ENCODE assay signal across 27 cellular contexts in the genomic region with DNA sequence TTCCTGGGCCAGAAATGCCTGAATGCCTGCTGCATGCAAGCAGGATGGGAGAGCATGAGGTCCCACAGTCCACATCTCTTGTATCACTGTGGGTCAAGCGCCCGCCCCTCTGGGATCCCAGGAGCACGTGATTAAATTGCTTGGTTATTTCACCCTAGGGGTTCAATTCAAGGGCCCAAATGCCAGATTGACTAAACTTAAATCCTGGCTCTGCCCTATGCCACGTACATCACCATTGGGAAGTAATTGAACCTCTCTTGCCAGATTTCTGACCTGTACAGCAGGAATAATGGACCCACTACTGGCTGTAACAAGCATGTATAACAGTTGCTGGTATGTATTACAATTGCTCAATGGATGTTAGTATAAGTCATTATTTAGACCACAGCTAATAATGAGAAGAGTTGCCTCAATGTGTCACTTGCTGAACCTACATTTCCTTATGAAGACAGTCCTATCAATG. TPM values are rescaled to one million over a fixed set of nuclear protein-coding genes. Genes with fewer than 3 reads are reported as not detected.
DNase-seq lines count a peak whose midpoint lies in the region; ATAC-seq and TF ChIP-seq lines count a peak whose summit lies in the region.
"Had no signal": no experiment of that assay in that cellular context is flagged by ENCODE, and none has a peak within 500 bp of the region (broad histone marks: within the 10 kb centered on the region; RNA-seq: fewer than 3 reads in every experiment).

No MANE protein-coding gene starts in this region.

- H3K27ac ChIP-seq in heart right ventricle, result peak overlapping the region in 7 of 10 donors; percentile 49 to 93 (median 80)
- H3K27ac ChIP-seq: neutrophil, SJCRH30 had no signal

- H3K9me3 Mint-ChIP-seq in chondrocyte (ENCODE audit: low read depth), result no peaks in the 10 kb centered on the region
- no peaks in the 10 kb centered on the region for H3K9me3 Mint-ChIP-seq in glutamatergic neuron (ENCODE audit: unreplicated experiment)
- H3K9me3 Mint-ChIP-seq: activated naive CD4-positive, alpha-beta T cell treated with anti-CD3 and anti-CD28 coated beads, Interleukin-2, amount 50 U/mL, for 24 hours; activated T-cell treated with anti-CD3 and anti-CD28 coated beads, Interleukin-2, amount 50 U/mL, for 72 hours; CD8-positive, alpha-beta T cell; effector memory CD8-positive, alpha-beta T cell; stimulated activated naive CD8-positive, alpha-beta T cell treated with anti-CD3 and anti-CD28 coated beads, Interleukin-15, amount 100 ng/mL, for 72 hours; T-cell had no signal

- peaks cover 29 to 100% (median 81%) of the 10 kb centered on the region in 9 donors for H3K4me1 ChIP-seq in heart right ventricle
- H3K4me1 ChIP-seq: SJCRH30 had no signal

- DNase-seq in NCI-H69 (lab: John Stamatoyannopoulos, UW) (peak; percentile 4), chondrocyte (ENCODE audit: low spot score) (peak; percentile 42), heart right ventricle (no peak), sciatic nerve (ENCODE audit: low spot score) (peak; percentile 51), glutamatergic neuron (no peak), left colon (no peak)
- DNase-seq in NK-92 treated with Interleukin-12 subunit alpha and Interleukin-12 subunit beta, amount 100 ng/mL, for 24 hours (lab: John Stamatoyannopoulos, UW), result no peak
- DNase-seq: activated CD4-positive, alpha-beta T cell treated with anti-CD3 and anti-CD28 coated beads for 36 hours; activated T-cell treated with anti-CD3 and anti-CD28 coated beads, Interleukin-2, amount 50 U/mL, for 72 hours; CD8-positive, alpha-beta T cell; effector memory CD8-positive, alpha-beta T cell; hippocampal formation; KG1; MV-4-11; NCI-H1694 treated with DMSO at 0.1 percent for 48 hours; NCI-H2227 treated with DMSO at 0.1 percent for 48 hours; NCI-H748 treated with DMSO at 0.1 percent for 48 hours; SJCRH30; stimulated activated CD4-positive, alpha-beta T cell treated with anti-CD3 and anti-CD28 coated beads, Interleukin-12 subunit alpha, Interleukin-12 subunit beta, amount 100 ng/mL, for 4 hours; stimulated activated CD4-positive, alpha-beta T cell treated with anti-CD3 and anti-CD28 coated beads, Interleukin-4, amount 100 ng/mL, for 4 hours; stimulated activated naive CD8-positive, alpha-beta T cell treated with anti-CD3 and anti-CD28 coated beads, Interleukin-15, amount 100 ng/mL, for 72 hours; T-cell had no signal

- H3K4me1 Mint-ChIP-seq in chondrocyte (ENCODE audit: low read depth) (peaks cover 81% of the 10 kb centered on the region), glutamatergic neuron (ENCODE audit: low read depth, unreplicated experiment) (peaks cover 5% of the 10 kb centered on the region)
- H3K4me1 Mint-ChIP-seq: stimulated activated naive CD8-positive, alpha-beta T cell treated with anti-CD3 and anti-CD28 coated beads, Interleukin-15, amount 100 ng/mL, for 72 hours had no signal

- H3K9me3 ChIP-seq in heart right ventricle, result no peaks in the 10 kb centered on the region
- H3K9me3 ChIP-seq: neutrophil, SJCRH30, tibial nerve had no signal

- peak in 2 of 8 donors; percentile 1 to 10 for ATAC-seq in heart right ventricle
- no peak for ATAC-seq in sciatic nerve
- ATAC-seq in left colon, result no peak
- no peak for ATAC-seq in HG03039 (IDR thresholded peaks at IDR 0.05; ENCODE audit: unreplicated experiment)
- ATAC-seq: activated CD4-positive, alpha-beta T cell treated with anti-CD3 and anti-CD28 coated beads for 36 hours; activated T-cell treated with anti-CD3 and anti-CD28 coated beads, Interleukin-2, amount 50 U/mL, for 72 hours; CD8-positive, alpha-beta T cell; effector memory CD8-positive, alpha-beta T cell; stimulated activated naive CD8-positive, alpha-beta T cell treated with anti-CD3 and anti-CD28 coated beads, Interleukin-15, amount 100 ng/mL, for 72 hours; T-cell had no signal

- H3K27me3 Mint-ChIP-seq in chondrocyte (ENCODE audit: low read depth) (no peaks in the 10 kb centered on the region), glutamatergic neuron (ENCODE audit: unreplicated experiment) (peaks cover 2% of the 10 kb centered on the region)
- H3K27me3 Mint-ChIP-seq: activated CD4-positive, alpha-beta T cell treated with anti-CD3 and anti-CD28 coated beads for 36 hours; activated naive CD4-positive, alpha-beta T cell treated with anti-CD3 and anti-CD28 coated beads, Interleukin-2, amount 50 U/mL, for 24 hours; stimulated activated naive CD8-positive, alpha-beta T cell treated with anti-CD3 and anti-CD28 coated beads, Interleukin-15, amount 100 ng/mL, for 72 hours; T-cell had no signal

- H3K27ac Mint-ChIP-seq in chondrocyte (ENCODE audit: unreplicated experiment) (no peak overlapping the region), glutamatergic neuron (ENCODE audit: unreplicated experiment) (no peak overlapping the region)
- H3K27ac Mint-ChIP-seq: activated CD4-positive, alpha-beta T cell treated with anti-CD3 and anti-CD28 coated beads for 36 hours; activated naive CD4-positive, alpha-beta T cell treated with anti-CD3 and anti-CD28 coated beads, Interleukin-2, amount 50 U/mL, for 24 hours; activated T-cell treated with anti-CD3 and anti-CD28 coated beads, Interleukin-2, amount 50 U/mL, for 72 hours; CD8-positive, alpha-beta T cell; stimulated activated naive CD8-positive, alpha-beta T cell treated with anti-CD3 and anti-CD28 coated beads, Interleukin-15, amount 100 ng/mL, for 72 hours; T-cell had no signal

- TF ChIP-seq CTCF in chondrocyte (IDR thresholded peaks at IDR 0.05) (no peak), heart right ventricle (IDR thresholded peaks at IDR 0.05) (no peak), glutamatergic neuron (IDR thresholded peaks at IDR 0.05; ENCODE audit: partially characterized antibody, unreplicated experiment) (no peak)

- 43 to 69% methylated on average over 4 of the region's 4 CpGs for WGBS in heart right ventricle, 2 donors

- H3K4me3 ChIP-seq in heart right ventricle, result no peak overlapping the region
- H3K4me3 ChIP-seq: SJCRH30, tibial nerve had no signal

- no peaks in the 10 kb centered on the region for H3K27me3 ChIP-seq in heart right ventricle
- H3K27me3 ChIP-seq: SJCRH30, tibial nerve had no signal

- peaks cover 0 to 63% (median 6%) of the 10 kb centered on the region in 9 donors for H3K36me3 ChIP-seq in heart right ventricle
- H3K36me3 ChIP-seq: neutrophil, tibial nerve had no signal

- intact Hi-C loops in heart right ventricle (cut with DNase I), result loop anchor here in 1 of 10 donors (10.0 kb wide), 1 partner anchor 56 kb away; no protein-coding TSS in a partner anchor
- intact Hi-C loops in sciatic nerve (cut with DNase I), result no loop called here
- intact Hi-C loops in left colon (cut with DNase I, micrococcal nuclease), result no loop called here

- no peak overlapping the region for H3K4me3 Mint-ChIP-seq in chondrocyte (ENCODE audit: unreplicated experiment)
- H3K4me3 Mint-ChIP-seq in glutamatergic neuron (ENCODE audit: unreplicated experiment), result no peak overlapping the region
- H3K4me3 Mint-ChIP-seq: activated CD4-positive, alpha-beta T cell treated with anti-CD3 and anti-CD28 coated beads for 36 hours; activated naive CD4-positive, alpha-beta T cell treated with anti-CD3 and anti-CD28 coated beads, Interleukin-2, amount 50 U/mL, for 24 hours; activated T-cell treated with anti-CD3 and anti-CD28 coated beads, Interleukin-2, amount 50 U/mL, for 72 hours; CD8-positive, alpha-beta T cell; effector memory CD8-positive, alpha-beta T cell; stimulated activated naive CD8-positive, alpha-beta T cell treated with anti-CD3 and anti-CD28 coated beads, Interleukin-15, amount 100 ng/mL, for 72 hours; T-cell had no signal

- H3K36me3 Mint-ChIP-seq in chondrocyte (ENCODE audit: low read depth) (peaks cover 46% of the 10 kb centered on the region), glutamatergic neuron (ENCODE audit: unreplicated experiment) (no peaks in the 10 kb centered on the region)
- H3K36me3 Mint-ChIP-seq: activated naive CD4-positive, alpha-beta T cell treated with anti-CD3 and anti-CD28 coated beads, Interleukin-2, amount 50 U/mL, for 24 hours; CD8-positive, alpha-beta T cell; T-cell had no signal

RNA-seq across cellular contexts. Expression of a gene that starts 19.9 kb away (rescaled TPM):
- total RNA-seq in chondrocyte (63.6 to 104 TPM (median 97.3 TPM) in 3 replicates), heart right ventricle (1,000 to 10,000 TPM in 9 of 10 donors, 100 to 1,000 TPM in 1; 598 to 2,354 (median 1,687) TPM), sciatic nerve (208 TPM), glutamatergic neuron (ENCODE audit: unreplicated experiment) (3.2 TPM), left colon (100 to 1,000 TPM in 1 of 2 donors, 10 to 100 TPM in 1; 94.2 to 133 TPM)
- polyA plus RNA-seq in heart right ventricle, result 100 to 1,000 TPM; 437 to 653 TPM
- total RNA-seq: OCI-LY7 had no signal

RNA-seq across cellular contexts. Expression of a gene that starts 41.6 kb away (rescaled TPM):
- total RNA-seq in chondrocyte, result 14.9 to 15.3 TPM (median 14.9 TPM) in 3 replicates
- 10 to 100 TPM; 12.2 to 22.9 (median 17.2) TPM for total RNA-seq in heart right ventricle
- 1 to 10 TPM; 9.0 to 9.1 TPM for polyA plus RNA-seq in heart right ventricle
- 30.6 TPM for total RNA-seq in sciatic nerve
- total RNA-seq in glutamatergic neuron (ENCODE audit: unreplicated experiment), result 10.7 TPM
- 10 to 100 TPM; 12.2 TPM for total RNA-seq in left colon

RNA-seq across cellular contexts. Expression of a gene that starts 49.4 kb away (rescaled TPM):
- total RNA-seq in chondrocyte, result 18.3 to 21.4 TPM (median 18.5 TPM) in 3 replicates
- 10 to 100 TPM in 9 of 10 donors, 1 to 10 TPM in 1; 8.3 to 12.7 (median 10.5) TPM for total RNA-seq in heart right ventricle
- 1 to 10 TPM; 2.1 to 3.4 TPM for polyA plus RNA-seq in heart right ventricle
- total RNA-seq in sciatic nerve, result 20.6 TPM
- 14.9 TPM for total RNA-seq in glutamatergic neuron (ENCODE audit: unreplicated experiment)
- 10 to 100 TPM; 16.8 to 19.7 TPM for total RNA-seq in left colon

Comparison
In these comparisons a context has a peak if more than half of its experiments do, and no peak if none do; other contexts are left out.
1. DNase-seq: peak in NCI-H69 (single experiment), chondrocyte (single experiment) and sciatic nerve (single experiment); none in heart right ventricle (0 of 2), NK-92 treated with Interleukin-12 subunit alpha and Interleukin-12 subunit beta, amount 100 ng/mL, for 24 hours (single experiment), glutamatergic neuron (single experiment) and left colon (0 of 2).
2. RNA of a gene that starts 19.9 kb away (total RNA-seq): 598 to 2,354 TPM in heart right ventricle, 208 TPM in sciatic nerve (single experiment), 94.2 to 133 TPM in left colon and 63.6 to 104 TPM in chondrocyte; 3.2 TPM in glutamatergic neuron (single experiment); every median in the first group is over 10 times any median in the second.